ENCODE assay signal across 1 cellular context in the genomic region with DNA sequence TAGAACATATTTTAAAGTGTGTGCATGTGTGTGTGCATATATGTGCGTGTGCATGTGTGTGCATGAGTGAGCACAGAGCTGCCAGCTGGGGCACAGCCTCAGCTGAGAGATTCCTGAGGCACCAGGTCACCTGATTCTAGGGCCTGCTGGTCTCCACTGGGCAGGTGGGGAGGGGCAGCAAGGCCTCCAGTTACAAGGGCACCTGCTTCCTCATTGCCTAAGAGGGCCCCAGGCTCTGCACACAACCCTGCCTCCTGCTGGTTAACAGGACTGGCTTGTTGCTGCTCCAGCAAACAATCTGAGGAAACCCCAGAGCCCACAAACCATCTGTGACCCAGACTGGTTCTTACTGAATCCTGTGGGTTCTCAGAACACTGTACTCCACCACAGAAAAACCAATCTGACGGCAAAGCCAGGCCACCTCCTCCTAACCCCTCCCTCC.
TF ChIP-seq lines count a peak whose summit lies in the region.

No MANE protein-coding gene starts in this region.

TF ChIP-seq in HEK293, 187 proteins besides CTCF, POLR2A, EP300 and RAD21 (continued from another document and continues in another):
- TF ChIP-seq, protein P1, sequence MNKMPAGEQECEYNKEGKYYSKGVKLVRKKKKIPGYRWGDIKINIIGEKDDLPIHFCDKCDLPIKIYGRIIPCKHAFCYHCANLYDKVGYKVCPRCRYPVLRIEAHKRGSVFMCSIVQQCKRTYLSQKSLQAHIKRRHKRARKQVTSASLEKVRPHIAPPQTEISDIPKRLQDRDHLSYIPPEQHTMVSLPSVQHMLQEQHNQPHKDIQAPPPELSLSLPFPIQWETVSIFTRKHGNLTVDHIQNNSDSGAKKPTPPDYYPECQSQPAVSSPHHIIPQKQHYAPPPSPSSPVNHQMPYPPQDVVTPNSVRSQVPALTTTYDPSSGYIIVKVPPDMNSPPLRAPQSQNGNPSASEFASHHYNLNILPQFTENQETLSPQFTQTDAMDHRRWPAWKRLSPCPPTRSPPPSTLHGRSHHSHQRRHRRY (tag by site-specific recombination; IDR thresholded peaks at IDR 0.05) = no peak
- TF ChIP-seq OSR2 (tag by site-specific recombination; IDR thresholded peaks at IDR 0.05) (no peak; the same call in 1 of the 2 replicates), ZNF473 (tag by site-specific recombination; IDR thresholded peaks at IDR 0.05) (no peak), ZNF621 (tag by site-specific recombination; IDR thresholded peaks at IDR 0.05) (no peak), ZNF324 (tag by site-specific recombination; IDR thresholded peaks at IDR 0.05) (no peak), GFI1B (tag by site-specific recombination; IDR thresholded peaks at IDR 0.05) (0 out of 2 replicates have a peak, but pooled peaks have one; percentile 19), KLF7 (tag by site-specific recombination; IDR thresholded peaks at IDR 0.05; ENCODE audit: borderline replicate concordance) (no peak), ZNF19 (tag by site-specific recombination; IDR thresholded peaks at IDR 0.05; ENCODE audit: low read depth) (no peak), ZNF10 (tag by site-specific recombination; IDR thresholded peaks at IDR 0.05) (no peak), ZNF660 (tag by site-specific recombination; IDR thresholded peaks at IDR 0.05) (no peak), ZNF341 (tag by site-specific recombination; IDR thresholded peaks at IDR 0.05; ENCODE audit: low read depth) (peak; percentile 34), ZNF777 (tag by site-specific recombination; IDR thresholded peaks at IDR 0.05; ENCODE audit: borderline replicate concordance) (no peak), ZNF596 (tag by site-specific recombination; IDR thresholded peaks at IDR 0.05) (no peak), ZNF133 (tag by site-specific recombination; IDR thresholded peaks at IDR 0.05) (no peak), ZNF747 (tag by site-specific recombination; IDR thresholded peaks at IDR 0.05) (no peak), ZNF48 (tag by site-specific recombination; IDR thresholded peaks at IDR 0.05) (no peak), ZNF302 (tag by site-specific recombination; IDR thresholded peaks at IDR 0.05; ENCODE audit: low read depth) (no peak), ZNF514 (tag by site-specific recombination; IDR thresholded peaks at IDR 0.05) (no peak), ZNF311 (tag by site-specific recombination; IDR thresholded peaks at IDR 0.05; ENCODE audit: borderline replicate concordance) (no peak), ZNF274 (IDR thresholded peaks at IDR 0.05; ENCODE audit: low read length) (no peak), ZNF274 (tag by site-specific recombination; IDR thresholded peaks at IDR 0.05; ENCODE audit: borderline replicate concordance) (no peak), IKZF3 (tag by site-specific recombination; IDR thresholded peaks at IDR 0.05) (no peak), ZNF248 (tag by site-specific recombination; IDR thresholded peaks at IDR 0.05) (no peak), ZNF335 (tag by site-specific recombination; conservative IDR thresholded peaks at IDR 0.05) (no peak), ZNF211 (tag by site-specific recombination; IDR thresholded peaks at IDR 0.05; ENCODE audit: low read depth) (no peak), ZNF214 (tag by site-specific recombination; IDR thresholded peaks at IDR 0.05; ENCODE audit: borderline replicate concordance) (no peak), ZNF169 (tag by site-specific recombination; IDR thresholded peaks at IDR 0.05) (no peak), ZNF677 (tag by site-specific recombination; IDR thresholded peaks at IDR 0.05) (no peak), ZNF404 (tag by site-specific recombination; IDR thresholded peaks at IDR 0.05) (no peak), ZNF138 (tag by site-specific recombination; IDR thresholded peaks at IDR 0.05; ENCODE audit: borderline replicate concordance) (no peak), ZBTB21 (tag by site-specific recombination; IDR thresholded peaks at IDR 0.05) (no peak), HOXC10 (CRISPR knock-in tag; IDR thresholded peaks at IDR 0.05) (no peak), ZNF121 (tag by site-specific recombination; IDR thresholded peaks at IDR 0.05) (no peak), ZNF792 (tag by site-specific recombination; IDR thresholded peaks at IDR 0.05) (no peak)
- TF ChIP-seq, protein P2, sequence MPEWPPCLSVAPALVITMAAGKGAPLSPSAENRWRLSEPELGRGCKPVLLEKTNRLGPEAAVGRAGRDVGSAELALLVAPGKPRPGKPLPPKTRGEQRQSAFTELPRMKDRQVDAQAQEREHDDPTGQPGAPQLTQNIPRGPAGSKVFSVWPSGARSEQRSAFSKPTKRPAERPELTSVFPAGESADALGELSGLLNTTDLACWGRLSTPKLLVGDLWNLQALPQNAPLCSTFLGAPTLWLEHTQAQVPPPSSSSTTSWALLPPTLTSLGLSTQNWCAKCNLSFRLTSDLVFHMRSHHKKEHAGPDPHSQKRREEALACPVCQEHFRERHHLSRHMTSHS (tag by site-specific recombination; IDR thresholded peaks at IDR 0.05) = no peak
- TF ChIP-seq, protein P3, sequence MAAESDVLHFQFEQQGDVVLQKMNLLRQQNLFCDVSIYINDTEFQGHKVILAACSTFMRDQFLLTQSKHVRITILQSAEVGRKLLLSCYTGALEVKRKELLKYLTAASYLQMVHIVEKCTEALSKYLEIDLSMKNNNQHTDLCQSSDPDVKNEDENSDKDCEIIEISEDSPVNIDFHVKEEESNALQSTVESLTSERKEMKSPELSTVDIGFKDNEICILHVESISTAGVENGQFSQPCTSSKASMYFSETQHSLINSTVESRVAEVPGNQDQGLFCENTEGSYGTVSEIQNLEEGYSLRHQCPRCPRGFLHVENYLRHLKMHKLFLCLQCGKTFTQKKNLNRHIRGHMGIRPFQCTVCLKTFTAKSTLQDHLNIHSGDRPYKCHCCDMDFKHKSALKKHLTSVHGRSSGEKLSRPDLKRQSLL (tag by site-specific recombination; IDR thresholded peaks at IDR 0.05) = no peak
- TF ChIP-seq, protein P4, sequence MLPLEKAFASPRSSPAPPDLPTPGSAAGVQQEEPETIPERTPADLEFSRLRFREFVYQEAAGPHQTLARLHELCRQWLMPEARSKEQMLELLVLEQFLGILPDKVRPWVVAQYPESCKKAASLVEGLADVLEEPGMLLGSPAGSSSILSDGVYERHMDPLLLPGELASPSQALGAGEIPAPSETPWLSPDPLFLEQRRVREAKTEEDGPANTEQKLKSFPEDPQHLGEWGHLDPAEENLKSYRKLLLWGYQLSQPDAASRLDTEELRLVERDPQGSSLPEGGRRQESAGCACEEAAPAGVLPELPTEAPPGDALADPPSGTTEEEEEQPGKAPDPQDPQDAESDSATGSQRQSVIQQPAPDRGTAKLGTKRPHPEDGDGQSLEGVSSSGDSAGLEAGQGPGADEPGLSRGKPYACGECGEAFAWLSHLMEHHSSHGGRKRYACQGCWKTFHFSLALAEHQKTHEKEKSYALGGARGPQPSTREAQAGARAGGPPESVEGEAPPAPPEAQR (tag by site-specific recombination; IDR thresholded peaks at IDR 0.05) = no peak
- TF ChIP-seq, protein P5, sequence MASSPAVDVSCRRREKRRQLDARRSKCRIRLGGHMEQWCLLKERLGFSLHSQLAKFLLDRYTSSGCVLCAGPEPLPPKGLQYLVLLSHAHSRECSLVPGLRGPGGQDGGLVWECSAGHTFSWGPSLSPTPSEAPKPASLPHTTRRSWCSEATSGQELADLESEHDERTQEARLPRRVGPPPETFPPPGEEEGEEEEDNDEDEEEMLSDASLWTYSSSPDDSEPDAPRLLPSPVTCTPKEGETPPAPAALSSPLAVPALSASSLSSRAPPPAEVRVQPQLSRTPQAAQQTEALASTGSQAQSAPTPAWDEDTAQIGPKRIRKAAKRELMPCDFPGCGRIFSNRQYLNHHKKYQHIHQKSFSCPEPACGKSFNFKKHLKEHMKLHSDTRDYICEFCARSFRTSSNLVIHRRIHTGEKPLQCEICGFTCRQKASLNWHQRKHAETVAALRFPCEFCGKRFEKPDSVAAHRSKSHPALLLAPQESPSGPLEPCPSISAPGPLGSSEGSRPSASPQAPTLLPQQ (tag by site-specific recombination; IDR thresholded peaks at IDR 0.05) = peak; percentile 73; the same call in 1 of the 2 replicates
- TF ChIP-seq, protein P6, sequence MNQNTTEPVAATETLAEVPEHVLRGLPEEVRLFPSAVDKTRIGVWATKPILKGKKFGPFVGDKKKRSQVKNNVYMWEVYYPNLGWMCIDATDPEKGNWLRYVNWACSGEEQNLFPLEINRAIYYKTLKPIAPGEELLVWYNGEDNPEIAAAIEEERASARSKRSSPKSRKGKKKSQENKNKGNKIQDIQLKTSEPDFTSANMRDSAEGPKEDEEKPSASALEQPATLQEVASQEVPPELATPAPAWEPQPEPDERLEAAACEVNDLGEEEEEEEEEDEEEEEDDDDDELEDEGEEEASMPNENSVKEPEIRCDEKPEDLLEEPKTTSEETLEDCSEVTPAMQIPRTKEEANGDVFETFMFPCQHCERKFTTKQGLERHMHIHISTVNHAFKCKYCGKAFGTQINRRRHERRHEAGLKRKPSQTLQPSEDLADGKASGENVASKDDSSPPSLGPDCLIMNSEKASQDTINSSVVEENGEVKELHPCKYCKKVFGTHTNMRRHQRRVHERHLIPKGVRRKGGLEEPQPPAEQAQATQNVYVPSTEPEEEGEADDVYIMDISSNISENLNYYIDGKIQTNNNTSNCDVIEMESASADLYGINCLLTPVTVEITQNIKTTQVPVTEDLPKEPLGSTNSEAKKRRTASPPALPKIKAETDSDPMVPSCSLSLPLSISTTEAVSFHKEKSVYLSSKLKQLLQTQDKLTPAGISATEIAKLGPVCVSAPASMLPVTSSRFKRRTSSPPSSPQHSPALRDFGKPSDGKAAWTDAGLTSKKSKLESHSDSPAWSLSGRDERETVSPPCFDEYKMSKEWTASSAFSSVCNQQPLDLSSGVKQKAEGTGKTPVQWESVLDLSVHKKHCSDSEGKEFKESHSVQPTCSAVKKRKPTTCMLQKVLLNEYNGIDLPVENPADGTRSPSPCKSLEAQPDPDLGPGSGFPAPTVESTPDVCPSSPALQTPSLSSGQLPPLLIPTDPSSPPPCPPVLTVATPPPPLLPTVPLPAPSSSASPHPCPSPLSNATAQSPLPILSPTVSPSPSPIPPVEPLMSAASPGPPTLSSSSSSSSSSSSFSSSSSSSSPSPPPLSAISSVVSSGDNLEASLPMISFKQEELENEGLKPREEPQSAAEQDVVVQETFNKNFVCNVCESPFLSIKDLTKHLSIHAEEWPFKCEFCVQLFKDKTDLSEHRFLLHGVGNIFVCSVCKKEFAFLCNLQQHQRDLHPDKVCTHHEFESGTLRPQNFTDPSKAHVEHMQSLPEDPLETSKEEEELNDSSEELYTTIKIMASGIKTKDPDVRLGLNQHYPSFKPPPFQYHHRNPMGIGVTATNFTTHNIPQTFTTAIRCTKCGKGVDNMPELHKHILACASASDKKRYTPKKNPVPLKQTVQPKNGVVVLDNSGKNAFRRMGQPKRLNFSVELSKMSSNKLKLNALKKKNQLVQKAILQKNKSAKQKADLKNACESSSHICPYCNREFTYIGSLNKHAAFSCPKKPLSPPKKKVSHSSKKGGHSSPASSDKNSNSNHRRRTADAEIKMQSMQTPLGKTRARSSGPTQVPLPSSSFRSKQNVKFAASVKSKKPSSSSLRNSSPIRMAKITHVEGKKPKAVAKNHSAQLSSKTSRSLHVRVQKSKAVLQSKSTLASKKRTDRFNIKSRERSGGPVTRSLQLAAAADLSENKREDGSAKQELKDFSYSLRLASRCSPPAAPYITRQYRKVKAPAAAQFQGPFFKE (tag by site-specific recombination; IDR thresholded peaks at IDR 0.05; ENCODE audit: borderline replicate concordance) = no peak
- TF ChIP-seq, protein P7, sequence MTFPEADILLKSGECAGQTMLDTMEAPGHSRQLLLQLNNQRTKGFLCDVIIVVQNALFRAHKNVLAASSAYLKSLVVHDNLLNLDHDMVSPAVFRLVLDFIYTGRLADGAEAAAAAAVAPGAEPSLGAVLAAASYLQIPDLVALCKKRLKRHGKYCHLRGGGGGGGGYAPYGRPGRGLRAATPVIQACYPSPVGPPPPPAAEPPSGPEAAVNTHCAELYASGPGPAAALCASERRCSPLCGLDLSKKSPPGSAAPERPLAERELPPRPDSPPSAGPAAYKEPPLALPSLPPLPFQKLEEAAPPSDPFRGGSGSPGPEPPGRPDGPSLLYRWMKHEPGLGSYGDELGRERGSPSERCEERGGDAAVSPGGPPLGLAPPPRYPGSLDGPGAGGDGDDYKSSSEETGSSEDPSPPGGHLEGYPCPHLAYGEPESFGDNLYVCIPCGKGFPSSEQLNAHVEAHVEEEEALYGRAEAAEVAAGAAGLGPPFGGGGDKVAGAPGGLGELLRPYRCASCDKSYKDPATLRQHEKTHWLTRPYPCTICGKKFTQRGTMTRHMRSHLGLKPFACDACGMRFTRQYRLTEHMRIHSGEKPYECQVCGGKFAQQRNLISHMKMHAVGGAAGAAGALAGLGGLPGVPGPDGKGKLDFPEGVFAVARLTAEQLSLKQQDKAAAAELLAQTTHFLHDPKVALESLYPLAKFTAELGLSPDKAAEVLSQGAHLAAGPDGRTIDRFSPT (tag by site-specific recombination; IDR thresholded peaks at IDR 0.05) = no peak
- TF ChIP-seq, protein P8, sequence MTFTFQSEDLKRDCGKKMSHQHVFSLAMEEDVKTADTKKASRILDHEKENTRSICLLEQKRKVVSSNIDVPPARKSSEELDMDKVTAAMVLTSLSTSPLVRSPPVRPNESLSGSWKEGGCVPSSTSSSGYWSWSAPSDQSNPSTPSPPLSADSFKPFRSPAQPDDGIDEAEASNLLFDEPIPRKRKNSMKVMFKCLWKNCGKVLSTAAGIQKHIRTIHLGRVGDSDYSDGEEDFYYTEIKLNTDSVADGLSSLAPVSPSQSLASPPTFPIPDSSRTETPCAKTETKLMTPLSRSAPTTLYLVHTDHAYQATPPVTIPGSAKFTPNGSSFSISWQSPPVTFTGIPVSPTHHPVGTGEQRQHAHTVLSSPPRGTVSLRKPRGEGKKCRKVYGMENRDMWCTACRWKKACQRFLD (tag by site-specific recombination; IDR thresholded peaks at IDR 0.05) = no peak
- TF ChIP-seq, protein P9, sequence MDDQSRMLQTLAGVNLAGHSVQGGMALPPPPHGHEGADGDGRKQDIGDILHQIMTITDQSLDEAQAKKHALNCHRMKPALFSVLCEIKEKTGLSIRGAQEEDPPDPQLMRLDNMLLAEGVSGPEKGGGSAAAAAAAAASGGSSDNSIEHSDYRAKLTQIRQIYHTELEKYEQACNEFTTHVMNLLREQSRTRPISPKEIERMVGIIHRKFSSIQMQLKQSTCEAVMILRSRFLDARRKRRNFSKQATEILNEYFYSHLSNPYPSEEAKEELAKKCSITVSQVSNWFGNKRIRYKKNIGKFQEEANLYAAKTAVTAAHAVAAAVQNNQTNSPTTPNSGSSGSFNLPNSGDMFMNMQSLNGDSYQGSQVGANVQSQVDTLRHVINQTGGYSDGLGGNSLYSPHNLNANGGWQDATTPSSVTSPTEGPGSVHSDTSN (CRISPR knock-in tag; IDR thresholded peaks at IDR 0.05) = no peak
- TF ChIP-seq, protein P10, sequence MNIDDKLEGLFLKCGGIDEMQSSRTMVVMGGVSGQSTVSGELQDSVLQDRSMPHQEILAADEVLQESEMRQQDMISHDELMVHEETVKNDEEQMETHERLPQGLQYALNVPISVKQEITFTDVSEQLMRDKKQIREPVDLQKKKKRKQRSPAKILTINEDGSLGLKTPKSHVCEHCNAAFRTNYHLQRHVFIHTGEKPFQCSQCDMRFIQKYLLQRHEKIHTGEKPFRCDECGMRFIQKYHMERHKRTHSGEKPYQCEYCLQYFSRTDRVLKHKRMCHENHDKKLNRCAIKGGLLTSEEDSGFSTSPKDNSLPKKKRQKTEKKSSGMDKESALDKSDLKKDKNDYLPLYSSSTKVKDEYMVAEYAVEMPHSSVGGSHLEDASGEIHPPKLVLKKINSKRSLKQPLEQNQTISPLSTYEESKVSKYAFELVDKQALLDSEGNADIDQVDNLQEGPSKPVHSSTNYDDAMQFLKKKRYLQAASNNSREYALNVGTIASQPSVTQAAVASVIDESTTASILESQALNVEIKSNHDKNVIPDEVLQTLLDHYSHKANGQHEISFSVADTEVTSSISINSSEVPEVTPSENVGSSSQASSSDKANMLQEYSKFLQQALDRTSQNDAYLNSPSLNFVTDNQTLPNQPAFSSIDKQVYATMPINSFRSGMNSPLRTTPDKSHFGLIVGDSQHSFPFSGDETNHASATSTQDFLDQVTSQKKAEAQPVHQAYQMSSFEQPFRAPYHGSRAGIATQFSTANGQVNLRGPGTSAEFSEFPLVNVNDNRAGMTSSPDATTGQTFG (tag by site-specific recombination; IDR thresholded peaks at IDR 0.05; ENCODE audit: borderline replicate concordance) = no peak
